In genomic region chr3:107272885-107273284, GRCh38 we compare ENCODE assay signal across 2 cellular contexts.
TF ChIP-seq lines count a peak whose summit lies in the region.

No MANE protein-coding gene starts in this region.

TF ChIP-seq in GM23338, 12 proteins besides CTCF, POLR2A, EP300 and RAD21 (continued from another document):
- no peak for TF ChIP-seq ZNF462 (CRISPR knock-in tag; IDR thresholded peaks at IDR 0.05)
- no peak for TF ChIP-seq ZNF331 (CRISPR knock-in tag; IDR thresholded peaks at IDR 0.05; ENCODE audit: low read depth)
- TF ChIP-seq CREB1 (CRISPR knock-in tag; IDR thresholded peaks at IDR 0.05; ENCODE audit: low read depth), result no peak
- no peak for TF ChIP-seq EZH2 (IDR thresholded peaks at IDR 0.05; ENCODE audit: low read depth, unreplicated experiment)
- no peak for TF ChIP-seq POLR2AphosphoS5 (IDR thresholded peaks at IDR 0.05; ENCODE audit: low read depth)
- no peak for TF ChIP-seq ZNF114 (CRISPR knock-in tag; IDR thresholded peaks at IDR 0.05)
- TF ChIP-seq JUNB (IDR thresholded peaks at IDR 0.05; ENCODE audit: unreplicated experiment), result no peak
- TF ChIP-seq REST (IDR thresholded peaks at IDR 0.05; ENCODE audit: unreplicated experiment), result no peak
- TF ChIP-seq NANOG (IDR thresholded peaks at IDR 0.05; ENCODE audit: borderline replicate concordance), result no peak
- TF ChIP-seq EZH2phosphoT487 (IDR thresholded peaks at IDR 0.05; ENCODE audit: unreplicated experiment), result no peak

TF ChIP-seq in K562, 482 proteins besides CTCF, POLR2A, EP300 and RAD21 (continued from another document):
- TF ChIP-seq CEBPZ (IDR thresholded peaks at IDR 0.05; ENCODE audit: borderline replicate concordance, low read depth, low read length) (no peak), ILF3 (IDR thresholded peaks at IDR 0.05; ENCODE audit: borderline replicate concordance) (no peak), BCOR (IDR thresholded peaks at IDR 0.05) (no peak), MYC (IDR thresholded peaks at IDR 0.05; ENCODE audit: low read depth, low read length) (no peak), MYC (CRISPR knock-in tag; IDR thresholded peaks at IDR 0.05; ENCODE audit: borderline replicate concordance, low read depth) (no peak), ZC3H4 (CRISPR knock-in tag; IDR thresholded peaks at IDR 0.05; ENCODE audit: borderline replicate concordance) (no peak), FOSL1 (tag; conservative IDR thresholded peaks at IDR 0.05) (no peak), ZKSCAN1 (IDR thresholded peaks at IDR 0.05; ENCODE audit: low read depth, low read length) (no peak), ARID3A (IDR thresholded peaks at IDR 0.05; ENCODE audit: borderline replicate concordance, low read depth, low read length) (no peak), TCFL5 (CRISPR knock-in tag; conservative IDR thresholded peaks at IDR 0.05) (no peak), PML (IDR thresholded peaks at IDR 0.05; ENCODE audit: low read length) (no peak), HMG20A (CRISPR knock-in tag; conservative IDR thresholded peaks at IDR 0.05) (no peak), STAT5B (CRISPR knock-in tag; IDR thresholded peaks at IDR 0.05) (no peak)
